8 cellular contexts compared by ENCODE assay signal in the genomic region with DNA sequence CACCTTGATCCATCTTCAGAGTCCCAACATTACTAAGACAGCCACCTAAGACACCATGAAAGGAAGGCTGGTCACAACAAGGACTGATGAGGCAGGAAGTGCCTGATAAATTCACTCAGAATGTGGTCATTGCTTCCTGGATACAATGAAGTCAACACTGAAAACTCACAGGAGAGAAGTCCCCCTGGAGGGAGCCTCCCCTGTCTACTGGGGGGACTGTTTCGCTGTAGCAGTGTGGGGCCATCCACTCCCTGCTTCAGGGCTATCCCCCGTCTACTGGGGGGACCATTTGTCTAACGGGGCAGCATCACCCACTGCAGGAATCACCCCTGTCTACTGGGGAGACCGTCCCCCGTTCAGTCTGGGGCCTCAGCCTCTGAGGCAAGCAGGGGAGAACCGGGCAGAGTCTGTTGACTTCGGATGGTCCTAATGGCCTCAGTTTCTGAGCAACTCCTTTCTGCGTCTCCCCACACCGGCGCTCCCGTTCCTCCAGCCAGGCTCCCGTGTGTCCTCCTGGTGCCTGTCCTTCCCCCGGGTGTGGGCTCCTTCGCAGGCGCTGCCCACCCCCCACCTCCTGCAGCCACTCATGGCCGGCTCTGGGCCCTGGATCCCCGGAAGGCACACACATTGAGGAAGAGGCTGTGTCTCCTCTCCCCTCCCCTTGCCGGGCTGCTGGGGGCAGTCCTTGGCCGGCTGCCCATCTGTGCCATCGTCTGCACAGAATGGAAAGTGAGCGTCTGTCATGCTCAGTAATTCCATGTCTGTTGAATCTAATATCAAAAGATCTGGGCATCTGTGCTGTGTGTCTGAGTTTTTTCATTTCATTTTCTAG. TPM values are rescaled to one million over a fixed set of nuclear protein-coding genes. Genes with fewer than 3 reads are reported as not detected.
A peak's percentile ranks its signal among the peaks of the same experiment; 100 is the strongest.
DNase-seq lines count a peak whose midpoint lies in the region; ATAC-seq lines count a peak whose summit lies in the region.

No MANE protein-coding gene starts in this region.

- peak; percentile 51 for ATAC-seq in stimulated activated naive CD8-positive, alpha-beta T cell treated with anti-CD3 and anti-CD28 coated beads, Interleukin-15, Interleukin-2, amounts not matched to agents 100 U/mL and 50 U/mL, for 24 hours
- no peak for ATAC-seq in GM19467 (IDR thresholded peaks at IDR 0.05; ENCODE audit: unreplicated experiment)
- ATAC-seq in HG03460 (IDR thresholded peaks at IDR 0.05; ENCODE audit: unreplicated experiment): no peak

- peak; percentile 67 for DNase-seq in activated effector memory CD4-positive, alpha-beta T cell treated with anti-CD3 and anti-CD28 coated beads, Interleukin-2, amount 50 U/mL, for 16 hours
- DNase-seq in activated effector memory CD4-positive, alpha-beta T cell treated with Interleukin-2 at 50 U/mL for 16 hours: no peak
- peak; percentile 12 for DNase-seq in NCI-H226
- DNase-seq in dermis microvascular lymphatic vessel endothelial cell (ENCODE audit: low read depth in 2 of 2): peak; percentile 54 to 66
- DNase-seq in stimulated activated naive CD8-positive, alpha-beta T cell treated with anti-CD3 and anti-CD28 coated beads, Interleukin-15, Interleukin-2, amounts not matched to agents 100 U/mL and 50 U/mL, for 24 hours: no peak
- no peak for DNase-seq in stimulated activated CD4-positive, alpha-beta T cell treated with anti-CD3 and anti-CD28 coated beads, Interleukin-2, amount 100 ng/mL, for 24 hours

RNA-seq across cellular contexts. Expression of gene DNAJB6, which starts 59.9 kb away (rescaled TPM):
- total RNA-seq in dermis microvascular lymphatic vessel endothelial cell: 89.1 and 105 TPM in 2 replicates

Comparison
In these comparisons a context has a peak if more than half of its experiments do, and no peak if none do; other contexts are left out.
1. DNase-seq: peak in activated effector memory CD4-positive, alpha-beta T cell treated with anti-CD3 and anti-CD28 coated beads, Interleukin-2, amount 50 U/mL, for 16 hours (single experiment), NCI-H226 (single experiment) and dermis microvascular lymphatic vessel endothelial cell (2 of 2); none in activated effector memory CD4-positive, alpha-beta T cell treated with Interleukin-2 at 50 U/mL for 16 hours (single experiment), stimulated activated naive CD8-positive, alpha-beta T cell treated with anti-CD3 and anti-CD28 coated beads, Interleukin-15, Interleukin-2, amounts not matched to agents 100 U/mL and 50 U/mL, for 24 hours (single experiment) and stimulated activated CD4-positive, alpha-beta T cell treated with anti-CD3 and anti-CD28 coated beads, Interleukin-2, amount 100 ng/mL, for 24 hours (0 of 2).